In the genomic region with DNA sequence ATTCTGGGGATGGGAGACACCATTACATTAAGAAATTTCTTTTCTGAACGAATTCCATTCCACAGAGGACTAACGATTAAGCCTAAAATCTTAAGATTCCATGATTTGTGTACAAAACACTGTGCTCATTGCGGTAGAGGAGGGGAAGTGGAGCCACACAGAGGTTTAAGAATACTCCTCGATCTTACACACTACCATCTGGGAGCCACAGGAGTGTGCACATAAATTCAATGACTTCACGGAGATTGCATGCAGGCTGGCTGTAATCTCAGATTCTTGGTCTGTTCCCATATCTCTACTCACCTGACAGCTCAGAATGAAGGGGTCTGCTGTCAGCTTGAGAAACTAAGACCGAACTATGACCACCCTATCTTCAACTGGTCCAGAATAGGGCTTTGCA, we compare ENCODE assay signal across 8 cellular contexts. TPM values are rescaled to one million over a fixed set of nuclear protein-coding genes. Genes with fewer than 3 reads are reported as not detected.
A peak's percentile ranks its signal among the peaks of the same experiment; 100 is the strongest.
DNase-seq lines count a peak whose midpoint lies in the region; ATAC-seq and TF ChIP-seq lines count a peak whose summit lies in the region.

No MANE protein-coding gene starts in this region.

- H3K27ac ChIP-seq in tibial nerve = peak overlapping the region; percentile 88 to 95 (median 92)

- H3K27me3 Mint-ChIP-seq in activated T-cell treated with anti-CD3 and anti-CD28 coated beads, Interleukin-2, amount 50 U/mL, for 4 hours (ENCODE audit: low read depth) = peaks cover 3% of the 10 kb centered on the region
- peaks cover 5% of the 10 kb centered on the region for H3K27me3 Mint-ChIP-seq in activated naive CD8-positive, alpha-beta T cell treated with anti-CD3 and anti-CD28 coated beads, Interleukin-2, amount 50 U/mL, for 24 hours

- peaks cover 30% of the 10 kb centered on the region for H3K4me1 Mint-ChIP-seq in activated T-cell treated with anti-CD3 and anti-CD28 coated beads, Interleukin-2, amount 50 U/mL, for 4 hours (ENCODE audit: low read depth)
- H3K4me1 Mint-ChIP-seq in activated naive CD8-positive, alpha-beta T cell treated with anti-CD3 and anti-CD28 coated beads, Interleukin-2, amount 50 U/mL, for 24 hours = peaks cover 31% of the 10 kb centered on the region

- H3K36me3 Mint-ChIP-seq in activated T-cell treated with anti-CD3 and anti-CD28 coated beads, Interleukin-2, amount 50 U/mL, for 4 hours (ENCODE audit: insufficient read depth) = peaks cover 9% of the 10 kb centered on the region
- peaks cover 16% of the 10 kb centered on the region for H3K36me3 Mint-ChIP-seq in activated naive CD8-positive, alpha-beta T cell treated with anti-CD3 and anti-CD28 coated beads, Interleukin-2, amount 50 U/mL, for 24 hours (ENCODE audit: low read depth)

- peak overlapping the region; percentile 99 for H3K4me3 Mint-ChIP-seq in activated T-cell treated with anti-CD3 and anti-CD28 coated beads, Interleukin-2, amount 50 U/mL, for 4 hours
- H3K4me3 Mint-ChIP-seq in activated naive CD8-positive, alpha-beta T cell treated with anti-CD3 and anti-CD28 coated beads, Interleukin-2, amount 50 U/mL, for 24 hours = peak overlapping the region; percentile 98

- H3K27ac Mint-ChIP-seq in activated naive CD8-positive, alpha-beta T cell treated with anti-CD3 and anti-CD28 coated beads, Interleukin-2, amount 50 U/mL, for 24 hours = peak overlapping the region; percentile 96

- no peak for TF ChIP-seq CTCF in tibial nerve (IDR thresholded peaks at IDR 0.05)

- H3K9me3 ChIP-seq in tibial nerve = no peaks in the 10 kb centered on the region

- TF ChIP-seq EP300 in tibial nerve (IDR thresholded peaks at IDR 0.05) = no peak

- no peak for DNase-seq in activated T-cell treated with anti-CD3 and anti-CD28 coated beads, Interleukin-2, amount 50 U/mL, for 4 hours
- DNase-seq in activated T-cell treated with anti-CD3 and anti-CD28 coated beads, Interleukin-2, amount 50 U/mL, for 48 hours = no peak
- DNase-seq in activated naive CD8-positive, alpha-beta T cell treated with anti-CD3 and anti-CD28 coated beads, Interleukin-2, amount 50 U/mL, for 24 hours = no peak
- DNase-seq in kidney tubule cell (ENCODE audit: low spot score) = peak; percentile 12
- DNase-seq in tibial nerve (ENCODE audit: low spot score in 2 of 2) = no peak
- no peak for DNase-seq in COLO668 (lab: John Stamatoyannopoulos, UW; ENCODE audit: unreplicated experiment)
- DNase-seq in NCI-H82 treated with DMSO at 0.1 percent for 48 hours (lab: John Stamatoyannopoulos, UW; ENCODE audit: unreplicated experiment) = no peak

- TF ChIP-seq POLR2A in tibial nerve (IDR thresholded peaks at IDR 0.05) = no peak

- H3K27me3 ChIP-seq in tibial nerve = no peaks in the 10 kb centered on the region

- H3K36me3 ChIP-seq in tibial nerve = peaks cover 0 to 37% (median 0%) of the 10 kb centered on the region in 3 donors

- 12 to 20% methylated on average over 6 of the region's 6 CpGs for WGBS in tibial nerve, 2 donors

- no peak for ATAC-seq in activated T-cell treated with anti-CD3 and anti-CD28 coated beads, Interleukin-2, amount 50 U/mL, for 4 hours
- ATAC-seq in activated naive CD8-positive, alpha-beta T cell treated with anti-CD3 and anti-CD28 coated beads, Interleukin-2, amount 50 U/mL, for 24 hours = no peak
- ATAC-seq in GM21390 (IDR thresholded peaks at IDR 0.05; ENCODE audit: unreplicated experiment) = no peak

- H3K4me3 ChIP-seq in tibial nerve = peak overlapping the region; percentile 67 to 93 (median 89)

- H3K9me3 Mint-ChIP-seq in activated T-cell treated with anti-CD3 and anti-CD28 coated beads, Interleukin-2, amount 50 U/mL, for 4 hours = no peaks in the 10 kb centered on the region
- no peaks in the 10 kb centered on the region for H3K9me3 Mint-ChIP-seq in activated naive CD8-positive, alpha-beta T cell treated with anti-CD3 and anti-CD28 coated beads, Interleukin-2, amount 50 U/mL, for 24 hours

- peaks cover 0 to 49% (median 10%) of the 10 kb centered on the region in 4 donors for H3K4me1 ChIP-seq in tibial nerve

RNA-seq across cellular contexts. Expression of a gene that starts 0.8 kb away (rescaled TPM):
- total RNA-seq in activated T-cell treated with anti-CD3 and anti-CD28 coated beads, Interleukin-2, amount 50 U/mL, for 4 hours = 10 to 100 TPM; 55.2 to 59.8 (median 59.3) TPM
- 10 to 100 TPM; 33.4 to 43.2 (median 36.2) TPM for total RNA-seq in tibial nerve

RNA-seq across cellular contexts. Expression of a gene that starts 54.5 kb away (rescaled TPM):
- 10 to 100 TPM; 64.6 to 78.2 (median 76.2) TPM for total RNA-seq in activated T-cell treated with anti-CD3 and anti-CD28 coated beads, Interleukin-2, amount 50 U/mL, for 4 hours
- 10 to 100 TPM; 44.1 to 62.4 (median 54.8) TPM for total RNA-seq in tibial nerve

RNA-seq across cellular contexts. Expression of a gene that starts 55.2 kb away (rescaled TPM):
- not detected for total RNA-seq in activated T-cell treated with anti-CD3 and anti-CD28 coated beads, Interleukin-2, amount 50 U/mL, for 4 hours
- total RNA-seq in tibial nerve = not detected
